14 cellular contexts compared by ENCODE assay signal in the genomic region with DNA sequence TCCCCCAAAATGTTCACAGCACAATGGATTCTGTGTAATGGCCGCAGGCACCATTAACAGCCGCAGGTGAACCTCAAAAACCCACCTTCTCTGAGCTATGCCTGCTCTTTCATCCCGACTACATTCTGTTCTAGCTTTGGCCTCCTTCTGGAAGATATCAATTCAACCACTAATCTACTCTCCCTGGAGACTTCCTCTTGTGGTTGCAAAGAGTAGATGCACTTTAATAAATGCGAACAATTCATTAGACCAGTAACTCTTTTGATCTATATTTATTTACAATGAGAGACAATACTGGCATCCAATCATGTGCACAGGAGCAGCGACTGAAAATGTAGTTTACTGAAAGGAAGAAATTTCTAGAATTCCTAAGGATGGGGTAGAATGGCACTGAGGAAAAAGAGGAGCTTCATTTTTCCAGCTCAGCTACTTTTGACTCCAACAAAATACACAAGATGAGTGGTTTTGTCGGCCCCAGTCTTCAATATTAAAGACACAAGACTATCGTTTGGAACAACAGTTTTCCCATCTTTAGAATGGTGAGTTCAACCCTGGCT. TPM values are rescaled to one million over a fixed set of nuclear protein-coding genes. Genes with fewer than 3 reads are reported as not detected.
"Had no signal": no experiment of that assay in that cellular context is flagged by ENCODE, and none has a peak within 500 bp of the region (broad histone marks: within the 10 kb centered on the region; RNA-seq: fewer than 3 reads in every experiment).

No MANE protein-coding gene starts in this region.

- DNase-seq: activated CD4-positive, alpha-beta T cell treated with anti-CD3 and anti-CD28 coated beads for 1 hour; activated CD4-positive, alpha-beta T cell treated with anti-CD3 and anti-CD28 coated beads, Interleukin-2, amount 50 U/mL, for 4 hours; activated naive CD4-positive, alpha-beta T cell treated with Interleukin-2 at 50 U/mL for 16 hours; activated T-cell treated with anti-CD3 and anti-CD28 coated beads for 4 hours; anterior cingulate cortex; cerebellar nuclear complex; left ventricle myocardium superior; mesenchymal stem cell; natural killer cell; nucleus accumbens; posterior cingulate gyrus; stimulated activated CD4-positive, alpha-beta T cell treated with anti-CD3 and anti-CD28 coated beads, Interleukin-2, amount 100 ng/mL, for 48 hours; thyroid gland had no signal

- H3K4me3 ChIP-seq: breast epithelium, thyroid gland had no signal

RNA-seq across cellular contexts. Expression of gene GRIN2B, which starts 5.3 kb away (rescaled TPM):
- total RNA-seq: natural killer cell had no signal
